18 cellular contexts compared by ENCODE assay signal in the genomic region with DNA sequence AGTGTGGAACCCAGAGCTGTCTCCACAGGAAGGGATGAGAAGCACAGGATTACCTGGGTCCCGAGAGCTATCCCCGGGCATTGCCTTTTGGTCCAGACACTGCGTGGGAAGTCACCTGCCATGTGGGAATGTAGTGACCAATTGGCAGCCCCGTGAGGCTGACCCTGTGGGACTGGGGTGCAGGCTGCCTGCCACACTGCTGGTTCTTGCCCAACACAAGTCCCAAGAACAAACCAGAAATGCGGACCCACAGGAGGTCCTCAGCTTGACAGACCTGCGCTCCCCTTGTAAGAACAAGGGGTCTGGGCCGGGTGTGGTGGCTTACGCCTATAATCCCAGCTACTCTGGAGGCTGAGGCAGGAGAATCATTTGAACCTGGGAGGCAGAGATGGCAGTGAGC. TPM values are rescaled to one million over a fixed set of nuclear protein-coding genes. Genes with fewer than 3 reads are reported as not detected.
DNase-seq lines count a peak whose midpoint lies in the region; ATAC-seq, FAIRE-seq and TF ChIP-seq lines count a peak whose summit lies in the region.
"Had no signal": no experiment of that assay in that cellular context is flagged by ENCODE, and none has a peak within 500 bp of the region (broad histone marks: within the 10 kb centered on the region; RNA-seq: fewer than 3 reads in every experiment).

No MANE protein-coding gene starts in this region.

- no peak overlapping the region for H2AFZ ChIP-seq in K562 (ENCODE audit: low read depth, low read length)
- H2AFZ ChIP-seq: GM23248 had no signal

- in situ Hi-C loops in K562 (cut with MboI): no loop called here

- H3K4me3 ChIP-seq in K562 (no peak overlapping the region), testis (no peak overlapping the region)
- H3K4me3 ChIP-seq: BLaER1 treated with 17β-estradiol and CSF1 and Interleukin-3, amounts not matched to agents 10 nM and 100 nM; GM23248 had no signal

- H3K27ac ChIP-seq in K562 (ENCODE audit: extremely low read depth, low read depth, low read length) (no peak overlapping the region), testis (no peak overlapping the region)
- H3K27ac ChIP-seq: BLaER1 treated with 17β-estradiol and CSF1 and Interleukin-3, amounts not matched to agents 10 nM and 100 nM; GM23248 had no signal

- intact Hi-C loops in K562 (cut with micrococcal nuclease) (no loop called here), testis (cut with DNase I; ENCODE audit: low total_unique reads) (no loop called here)

- H3K79me2 ChIP-seq in K562 (ENCODE audit: control insufficient read depth, insufficient read depth, low read length): no peaks in the 10 kb centered on the region

- TF ChIP-seq EP300 in K562 (IDR thresholded peaks at IDR 0.05; ENCODE audit: low read length): no peak

- H3K4me1 ChIP-seq in K562 (replicated peaks in 1 of 2; ENCODE audit: control insufficient read depth in 2 of 2, insufficient read depth in 2 of 2, low read length in 2 of 2) (peaks cover 0 to 6% of the 10 kb centered on the region in 2 experiments; a peak in 2 of 5 replicates), testis (peaks cover 3% of the 10 kb centered on the region)

- H3K36me3 ChIP-seq in K562 (ENCODE audit: control insufficient read depth, insufficient read depth, low read length) (no peaks in the 10 kb centered on the region), testis (ENCODE audit: low read depth, missing control alignments) (no peaks in the 10 kb centered on the region)
- H3K36me3 ChIP-seq: BLaER1 treated with 17β-estradiol and CSF1 and Interleukin-3, amounts not matched to agents 10 nM and 100 nM had no signal

- CTCF ChIA-PET in K562 (lab: Yijun Ruan, JAX; ENCODE audit: low intra/inter-chr PET ratio): no interaction called here

- POLR2A ChIA-PET in K562 (lab: Yijun Ruan, JAX): interaction anchor here (1.8 kb wide), 1 partner anchor 10 kb away, joined by 5 read pairs; no protein-coding TSS in a partner anchor

- whole genome bisulfite sequencing in K562 (ENCODE audit: insufficient coverage, low coverage, missing lambda C conversion rate): 0% methylated on average over 7 of the region's 8 CpGs
- WGBS in testis, 2 donors: 94 to 96% methylated on average over 8 of the region's 8 CpGs

- H3K9ac ChIP-seq in K562 (ENCODE audit: insufficient read depth in 1 of 2, low read depth in 2 of 2, low read length in 2 of 2): no peak overlapping the region
- H3K9ac ChIP-seq: BLaER1 treated with 17β-estradiol and CSF1 and Interleukin-3, amounts not matched to agents 10 nM and 100 nM; GM23248 had no signal

- ATAC-seq in K562 (no peak), left lobe of liver (no peak), GM18517 (IDR thresholded peaks at IDR 0.05; ENCODE audit: unreplicated experiment) (no peak), HG03520 (IDR thresholded peaks at IDR 0.05; ENCODE audit: unreplicated experiment) (no peak)
- ATAC-seq: HCT116 had no signal

- no peak overlapping the region for H3K4me2 ChIP-seq in K562 (ENCODE audit: insufficient read depth, low read length)
- H3K4me2 ChIP-seq: BLaER1 treated with 17β-estradiol and CSF1 and Interleukin-3, amounts not matched to agents 10 nM and 100 nM had no signal

- BruUV-seq in K562 (replicated peaks; lab: Mats Ljungman, UMichigan): no TSS peak

- TF ChIP-seq POLR2A in K562 (conservative IDR thresholded peaks at IDR 0.05) (no peak), testis (IDR thresholded peaks at IDR 0.05) (no peak)

- DNase-seq in K562 (ENCODE audit: extremely low read depth in 1 of 4, low spot score in 3 of 4) (no peak), left lobe of liver (ENCODE audit: low spot score) (peak; percentile 39), testis (peak; percentile 6), hippocampal formation (lab: John Stamatoyannopoulos, UW) (no peak)
- DNase-seq: Calu3; CD4-positive, alpha-beta memory T cell; DMS53; DND-41; GM23248; H9 had no signal

- TF ChIP-seq CTCF in K562 (IDR thresholded peaks at IDR 0.05 in 2 of 3, conservative IDR thresholded peaks at IDR 0.05 in 1 of 3; ENCODE audit: insufficient read depth in 2 of 3, low read depth in 1 of 3, low read length in 3 of 3) (no peak), testis (IDR thresholded peaks at IDR 0.05) (no peak)

- H4K20me1 ChIP-seq in K562 (replicated peaks; ENCODE audit: control insufficient read depth, insufficient read depth, low read length): no peaks in the 10 kb centered on the region
- H4K20me1 ChIP-seq: BLaER1 treated with 17β-estradiol and CSF1 and Interleukin-3, amounts not matched to agents 10 nM and 100 nM had no signal

- peaks cover 37 to 83% of the 10 kb centered on the region in 2 experiments for H3K27me3 ChIP-seq in K562 (ENCODE audit: control insufficient read depth in 2 of 2, insufficient read depth in 2 of 2, low read length in 2 of 2)
- H3K27me3 ChIP-seq in testis: no peaks in the 10 kb centered on the region

- H3K9me3 ChIP-seq in K562 (replicated peaks; ENCODE audit: control insufficient read depth, insufficient read depth, low read depth, low read length) (peaks cover 3% of the 10 kb centered on the region; the same call in 1 of the 2 replicates), testis (no peaks in the 10 kb centered on the region)

- no peak for TF ChIP-seq RAD21 in K562 (CRISPR knock-in tag; conservative IDR thresholded peaks at IDR 0.05 in 1 of 2, IDR thresholded peaks at IDR 0.05 in 1 of 2)

- no peaks in the 10 kb centered on the region for H3K9me1 ChIP-seq in K562 (ENCODE audit: control insufficient read depth, insufficient read depth, low read length)

- FAIRE-seq in K562 (lab: Jason Lieb, UNC): no peak
- FAIRE-seq: G401.6, GM12892, GM19239 had no signal

TF ChIP-seq in K562, 482 proteins besides CTCF, POLR2A, EP300 and RAD21:
- TF ChIP-seq BCL6 (CRISPR knock-in tag; IDR thresholded peaks at IDR 0.05) (no peak), PTTG1 (tag; IDR thresholded peaks at IDR 0.05; ENCODE audit: low read depth) (no peak), ZNF699 (CRISPR knock-in tag; IDR thresholded peaks at IDR 0.05; ENCODE audit: insufficient replicate concordance) (no peak), NFIC (IDR thresholded peaks at IDR 0.05) (peak; percentile 69), HSF4 (CRISPR knock-in tag; IDR thresholded peaks at IDR 0.05; ENCODE audit: borderline replicate concordance) (no peak), RHOXF2B (CRISPR knock-in tag; conservative IDR thresholded peaks at IDR 0.05) (no peak), EP400 (IDR thresholded peaks at IDR 0.05) (no peak)

RNA-seq across cellular contexts. Expression of a gene that starts 2.4 kb away (rescaled TPM):
- total RNA-seq in K562 (2011; cell fraction: chromatin; rRNA removed; ENCODE audit: low replicate concordance): 0.18 and 0.56 TPM in 2 replicates
- total RNA-seq in K562 (2011; cell fraction: nucleolus; rRNA removed): 0.13 and 0.50 TPM in 2 replicates
- total RNA-seq in K562 (2011; cell fraction: nucleoplasm; rRNA removed): 0.22 and 0.23 TPM in 2 replicates
- total RNA-seq in K562 (2014; rRNA removed): 0.86 and 1.2 TPM in 2 replicates
- 0.22 and 0.29 TPM in 2 replicates for total RNA-seq in K562 (2014; rRNA removed; fragmentation: Illumina TruSeq; extraction: Trizol)
- total RNA-seq in K562 (2015; rRNA removed; fragmentation: Illumina TruSeq; extraction: Trizol): 0.29 and 0.49 TPM in 2 replicates
- total RNA-seq in K562 (2021): 0.76 and 1.3 TPM in 2 replicates
- polyA plus RNA-seq in K562 (2011; rRNA removed): 0.09 and 0.13 TPM in 2 replicates
- 0.18 and 0.24 TPM in 2 replicates for polyA plus RNA-seq in K562 (2011; cell fraction: cytosol; rRNA removed)
- polyA plus RNA-seq in K562 (2011; cell fraction: nucleus; rRNA removed): 0.13 and 0.48 TPM in 2 replicates
- polyA plus RNA-seq in K562 (2012): 0.83 and 2.0 TPM in 2 replicates
- 0.44 and 0.56 TPM in 2 replicates for polyA plus RNA-seq in K562 (2014; fragmentation: Illumina TruSeq; extraction: Trizol)
- polyA plus RNA-seq in K562 (2014; fragmentation: Nextera tagmentation; extraction: Ambion mirVana): under 1 TPM; 0.07 to 0.17 TPM
- 0.52 and 0.67 TPM in 2 replicates for polyA plus RNA-seq in K562 (2014; rRNA removed)
- 0.06 and 0.21 TPM in 2 replicates for polyA minus RNA-seq in K562 (2011; rRNA and poly(A)+ RNA removed)
- not detected in 2 replicates for polyA minus RNA-seq in K562 (2011; cell fraction: cytosol; rRNA and poly(A)+ RNA removed)
- polyA minus RNA-seq in K562 (2011; cell fraction: nucleus; rRNA and poly(A)+ RNA removed): 0.11 and 0.27 TPM in 2 replicates
- 2.3 TPM for total RNA-seq in left lobe of liver
- total RNA-seq in testis: 10 to 100 TPM; 12.8 to 14.3 TPM
- polyA plus RNA-seq in testis (ENCODE audit: insufficient read depth, low read depth, low replicate concordance): 14.0 TPM
- total RNA-seq: GM23248, H4 had no signal
- polyA plus RNA-seq: GM23248 had no signal

Comparison
In these comparisons a context has a peak if more than half of its experiments do, and no peak if none do; other contexts are left out.
1. DNase-seq: peak in left lobe of liver (single experiment) and testis (single experiment); none in K562 (0 of 4) and hippocampal formation (0 of 2).